In genomic region chr7:158376839-158377186, GRCh38 we compare ENCODE assay signal across 8 cellular contexts.
DNase-seq lines count a peak whose midpoint lies in the region; ATAC-seq and TF ChIP-seq lines count a peak whose summit lies in the region.
"Not testable (repeated sequence)": the region's sequence is repeated elsewhere in the genome, so short reads cannot be mapped to it uniquely, and the experiment has no call there.

No MANE protein-coding gene starts in this region.

- H3K4me1 ChIP-seq in OCI-LY3 (ENCODE audit: low read length): peaks cover 34% of the 10 kb centered on the region
- H3K4me1 ChIP-seq in upper lobe of right lung: not testable (repeated sequence)

- not testable (repeated sequence) for H3K4me3 Mint-ChIP-seq in activated CD4-positive, alpha-beta T cell treated with anti-CD3 and anti-CD28 coated beads for 36 hours; activated T-cell treated with anti-CD3 and anti-CD28 coated beads, Interleukin-2, amount 50 U/mL, for 24 hours; activated naive CD8-positive, alpha-beta T cell treated with anti-CD3 and anti-CD28 coated beads for 36 hours; chondrocyte (ENCODE audit: unreplicated experiment)

- not testable (repeated sequence) for ATAC-seq in activated CD4-positive, alpha-beta T cell treated with anti-CD3 and anti-CD28 coated beads for 36 hours; upper lobe of right lung

- H3K27ac Mint-ChIP-seq in activated CD4-positive, alpha-beta T cell treated with anti-CD3 and anti-CD28 coated beads for 36 hours; activated T-cell treated with anti-CD3 and anti-CD28 coated beads, Interleukin-2, amount 50 U/mL, for 24 hours; activated naive CD8-positive, alpha-beta T cell treated with anti-CD3 and anti-CD28 coated beads for 36 hours; chondrocyte (ENCODE audit: unreplicated experiment): not testable (repeated sequence)

- not testable (repeated sequence) for H2AFZ ChIP-seq in OCI-LY3 (ENCODE audit: low read depth, low read length)

- POLR2A ChIA-PET in activated CD4-positive, alpha-beta T cell treated with anti-CD3 and anti-CD28 coated beads for 36 hours (lab: Charles Lee): not testable (repeated sequence)

- not testable (repeated sequence) for H3K36me3 Mint-ChIP-seq in activated CD4-positive, alpha-beta T cell treated with anti-CD3 and anti-CD28 coated beads for 36 hours (ENCODE audit: low read depth); activated T-cell treated with anti-CD3 and anti-CD28 coated beads, Interleukin-2, amount 50 U/mL, for 24 hours (ENCODE audit: low read depth); activated naive CD8-positive, alpha-beta T cell treated with anti-CD3 and anti-CD28 coated beads for 36 hours; chondrocyte (ENCODE audit: low read depth)

- H3K27ac ChIP-seq in OCI-LY3 (ENCODE audit: low read length): peak overlapping the region; percentile 93
- not testable (repeated sequence) for H3K27ac ChIP-seq in upper lobe of right lung

- not testable (repeated sequence) for H3K27me3 Mint-ChIP-seq in activated CD4-positive, alpha-beta T cell treated with anti-CD3 and anti-CD28 coated beads for 36 hours; activated naive CD8-positive, alpha-beta T cell treated with anti-CD3 and anti-CD28 coated beads for 36 hours; chondrocyte (ENCODE audit: low read depth)
- peaks cover 13% of the 10 kb centered on the region for H3K27me3 Mint-ChIP-seq in activated T-cell treated with anti-CD3 and anti-CD28 coated beads, Interleukin-2, amount 50 U/mL, for 24 hours

- not testable (repeated sequence) for H3K4me1 Mint-ChIP-seq in activated CD4-positive, alpha-beta T cell treated with anti-CD3 and anti-CD28 coated beads for 36 hours; activated T-cell treated with anti-CD3 and anti-CD28 coated beads, Interleukin-2, amount 50 U/mL, for 24 hours (ENCODE audit: low read depth); activated naive CD8-positive, alpha-beta T cell treated with anti-CD3 and anti-CD28 coated beads for 36 hours; chondrocyte (ENCODE audit: low read depth)

- not testable (repeated sequence) for H4K20me1 ChIP-seq in OCI-LY3 (ENCODE audit: insufficient read depth, low read length)

- H3K9me3 Mint-ChIP-seq in activated CD4-positive, alpha-beta T cell treated with anti-CD3 and anti-CD28 coated beads for 36 hours (ENCODE audit: low read depth); chondrocyte (ENCODE audit: low read depth): not testable (repeated sequence)
- H3K9me3 Mint-ChIP-seq in activated T-cell treated with anti-CD3 and anti-CD28 coated beads, Interleukin-2, amount 50 U/mL, for 24 hours: peaks cover 17% of the 10 kb centered on the region
- H3K9me3 Mint-ChIP-seq in activated naive CD8-positive, alpha-beta T cell treated with anti-CD3 and anti-CD28 coated beads for 36 hours: peaks cover 16% of the 10 kb centered on the region

- H3K9me3 ChIP-seq in OCI-LY3 (ENCODE audit: insufficient read depth, low read length); upper lobe of right lung: not testable (repeated sequence)

- not testable (repeated sequence) for H3K36me3 ChIP-seq in OCI-LY3 (replicated peaks; ENCODE audit: low read depth, low read length); upper lobe of right lung

- not testable (repeated sequence) for H3K9ac ChIP-seq in OCI-LY3 (ENCODE audit: low read length)

- not testable (repeated sequence) for TF ChIP-seq CTCF in OCI-LY3 (IDR thresholded peaks at IDR 0.05; ENCODE audit: low read depth, low read length); chondrocyte (IDR thresholded peaks at IDR 0.05); upper lobe of right lung (IDR thresholded peaks at IDR 0.05)

- not testable (repeated sequence) for H3K27me3 ChIP-seq in OCI-LY3 (ENCODE audit: low read depth, low read length); upper lobe of right lung

- intact Hi-C loops in activated CD4-positive, alpha-beta T cell treated with anti-CD3 and anti-CD28 coated beads for 36 hours (cut with DNase I, micrococcal nuclease); upper lobe of right lung (cut with DNase I): not testable (repeated sequence)

- H3K4me2 ChIP-seq in OCI-LY3 (ENCODE audit: low read length): not testable (repeated sequence)

- DNase-seq in activated CD4-positive, alpha-beta T cell treated with anti-CD3 and anti-CD28 coated beads for 36 hours: peak; percentile 41
- peak; percentile 31 for DNase-seq in activated T-cell treated with anti-CD3 and anti-CD28 coated beads, Interleukin-2, amount 50 U/mL, for 24 hours
- peak; percentile 70 for DNase-seq in activated effector memory CD4-positive, alpha-beta T cell treated with anti-CD3 and anti-CD28 coated beads, Interleukin-2, amount 50 U/mL, for 16 hours
- DNase-seq in activated naive CD8-positive, alpha-beta T cell treated with anti-CD3 and anti-CD28 coated beads for 36 hours: peak; percentile 6
- DNase-seq in chondrocyte (ENCODE audit: low spot score) (peak; percentile 4), upper lobe of right lung (peak; percentile 15)
- peak; percentile 16 for DNase-seq in stimulated activated CD4-positive, alpha-beta T cell treated with anti-CD3 and anti-CD28 coated beads, Interleukin-1b, Interleukin-23, amount 100 ng/mL, for 48 hours

- H3K4me3 ChIP-seq in OCI-LY3 (ENCODE audit: low read length); upper lobe of right lung: not testable (repeated sequence)

- CTCF ChIA-PET in activated CD4-positive, alpha-beta T cell treated with anti-CD3 and anti-CD28 coated beads for 36 hours (lab: Charles Lee): not testable (repeated sequence)

- not testable (repeated sequence) for H3K79me2 ChIP-seq in OCI-LY3 (ENCODE audit: low read length)

Comparison
In these comparisons a context has a peak if more than half of its experiments do, and no peak if none do; other contexts are left out.
1. DNase-seq: peak in every context shown above with its lines; median percentile 70 in activated effector memory CD4-positive, alpha-beta T cell treated with anti-CD3 and anti-CD28 coated beads, Interleukin-2, amount 50 U/mL, for 16 hours; 41 in activated CD4-positive, alpha-beta T cell treated with anti-CD3 and anti-CD28 coated beads for 36 hours; 31 in activated T-cell treated with anti-CD3 and anti-CD28 coated beads, Interleukin-2, amount 50 U/mL, for 24 hours; 16 in stimulated activated CD4-positive, alpha-beta T cell treated with anti-CD3 and anti-CD28 coated beads, Interleukin-1b, Interleukin-23, amount 100 ng/mL, for 48 hours; 15 in upper lobe of right lung; 6 in activated naive CD8-positive, alpha-beta T cell treated with anti-CD3 and anti-CD28 coated beads for 36 hours; 4 in chondrocyte.